In the genomic region with DNA sequence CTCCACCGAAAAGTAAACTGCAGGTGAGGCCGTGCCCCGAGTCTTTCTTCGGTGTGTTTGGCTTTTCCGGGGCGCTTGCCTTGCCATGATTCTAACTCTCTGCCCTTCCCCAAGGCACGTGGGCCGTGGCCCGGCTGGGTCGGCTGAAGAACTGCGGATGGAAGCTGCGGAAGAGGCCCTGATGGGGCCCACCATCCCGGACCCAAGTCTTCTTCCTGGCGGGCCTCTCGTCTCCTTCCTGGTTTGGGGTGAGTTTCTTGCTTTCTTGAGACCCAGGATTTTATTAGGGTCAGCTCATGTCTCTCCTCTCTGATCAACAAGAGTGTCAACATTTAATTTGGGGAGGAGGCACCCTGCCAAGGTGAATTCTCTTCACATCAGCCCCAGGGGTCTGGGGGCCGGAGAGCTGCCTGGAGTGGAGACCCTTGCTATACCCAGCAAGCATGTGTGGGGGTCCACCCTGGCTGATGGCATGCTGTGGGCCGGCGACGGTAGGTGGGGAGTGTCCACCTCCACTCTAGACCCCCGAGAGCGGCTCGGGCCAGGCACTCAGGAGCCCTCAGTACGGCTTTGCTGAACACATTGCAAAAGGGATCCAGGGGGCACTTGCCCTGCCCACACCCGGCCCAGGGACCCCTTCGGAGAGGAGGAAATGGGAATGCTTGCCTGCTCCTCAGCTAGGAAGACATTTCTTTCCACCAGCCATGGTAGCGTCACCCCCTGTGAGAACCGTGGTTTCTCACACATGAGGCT, we compare ENCODE assay signal across 21 cellular contexts. TPM values are rescaled to one million over a fixed set of nuclear protein-coding genes. Genes with fewer than 3 reads are reported as not detected.
DNase-seq lines count a peak whose midpoint lies in the region; ATAC-seq, FAIRE-seq and TF ChIP-seq lines count a peak whose summit lies in the region.
"Had no signal": no experiment of that assay in that cellular context is flagged by ENCODE, and none has a peak within 500 bp of the region (broad histone marks: within the 10 kb centered on the region; RNA-seq: fewer than 3 reads in every experiment).

No MANE protein-coding gene starts in this region.

- H3K23ac ChIP-seq in neuronal stem cell (ENCODE audit: low read depth, low read length, poor library complexity) = no peak overlapping the region

- peak overlapping the region; percentile 49 for H3K14ac ChIP-seq in neuronal stem cell (ENCODE audit: low read length)

- no peak overlapping the region for H3K4me2 ChIP-seq in neuronal stem cell (ENCODE audit: insufficient read depth, low read length, poor library complexity, severe bottlenecking)
- H3K4me2 ChIP-seq: GM23338 had no signal

- intact Hi-C loops in Right ventricle myocardium superior (cut with DNase I) = no loop called here
- intact Hi-C loops in heart right ventricle (cut with DNase I) = no loop called here
- intact Hi-C loops in kidney (cut with DNase I) = no loop called here

- H3K4me3 ChIP-seq in heart right ventricle (no peak overlapping the region), kidney (ENCODE audit: low read length in 2 of 2) (no peak overlapping the region), neuronal stem cell (ENCODE audit: low read length in 2 of 2) (no peak overlapping the region)
- H3K4me3 ChIP-seq: GM23338 had no signal

- peak overlapping the region; percentile 99 for H4K91ac ChIP-seq in neuronal stem cell (ENCODE audit: low read depth, low read length, poor library complexity)

- H3K4me1 ChIP-seq in heart right ventricle (no peaks in the 10 kb centered on the region), kidney (ENCODE audit: control insufficient read depth in 1 of 2, insufficient read depth in 1 of 2, low read depth in 1 of 2, low read length in 2 of 2) (no peaks in the 10 kb centered on the region), neuronal stem cell (ENCODE audit: control insufficient read depth in 2 of 2, insufficient read depth in 1 of 2, low read depth in 1 of 2, low read length in 2 of 2) (peaks cover 52 to 55% of the 10 kb centered on the region in 2 donors)

- H3K4ac ChIP-seq in neuronal stem cell (ENCODE audit: low read length) = peak overlapping the region; percentile 93

- peaks cover 0 to 43% (median 28%) of the 10 kb centered on the region in 7 donors for H3K27me3 ChIP-seq in heart right ventricle
- no peaks in the 10 kb centered on the region for H3K27me3 ChIP-seq in neuronal stem cell (ENCODE audit: control insufficient read depth in 3 of 3, insufficient read depth in 3 of 3, low read depth in 1 of 3, low read length in 3 of 3)

- H3K9ac ChIP-seq in kidney (ENCODE audit: low read length in 2 of 2) = no peak overlapping the region
- H3K9ac ChIP-seq in neuronal stem cell (ENCODE audit: low read depth, low read length, poor library complexity) = no peak overlapping the region

- H2BK15ac ChIP-seq in neuronal stem cell (ENCODE audit: low read length) = peak overlapping the region; percentile 97

- peak overlapping the region; percentile 98 for H3K18ac ChIP-seq in neuronal stem cell (ENCODE audit: low read length)

- H2BK12ac ChIP-seq in neuronal stem cell (ENCODE audit: low read length) = peak overlapping the region; percentile 100

- H3K79me1 ChIP-seq in neuronal stem cell (ENCODE audit: low read depth, low read length) = peaks cover 3% of the 10 kb centered on the region

- no peak for ATAC-seq in Right ventricle myocardium superior (ENCODE audit: poor library complexity)
- no peak for ATAC-seq in heart right ventricle
- no peak for ATAC-seq in HG03342 (IDR thresholded peaks at IDR 0.05; ENCODE audit: unreplicated experiment)
- no peak for ATAC-seq in HG02840 (IDR thresholded peaks at IDR 0.05; ENCODE audit: low FRiP score, unreplicated experiment)
- ATAC-seq: GM23338 had no signal

- H2BK120ac ChIP-seq in neuronal stem cell (ENCODE audit: low read depth, low read length) = peak overlapping the region; percentile 100

- H3K36me3 ChIP-seq in heart right ventricle (no peaks in the 10 kb centered on the region), kidney (ENCODE audit: control insufficient read depth in 1 of 2, insufficient read depth in 2 of 2, low read length in 2 of 2) (no peaks in the 10 kb centered on the region), neuronal stem cell (replicated peaks in 1 of 2; ENCODE audit: control insufficient read depth in 2 of 2, insufficient read depth in 2 of 2, low read length in 2 of 2) (no peaks in the 10 kb centered on the region)

- H3K9me3 ChIP-seq in heart right ventricle (no peaks in the 10 kb centered on the region), kidney (ENCODE audit: control insufficient read depth in 1 of 2, low read length in 2 of 2) (no peaks in the 10 kb centered on the region), neuronal stem cell (replicated peaks in 1 of 2; ENCODE audit: control insufficient read depth in 2 of 2, insufficient read depth in 1 of 2, low read depth in 1 of 2, low read length in 2 of 2) (peaks cover 0 to 4% of the 10 kb centered on the region in 2 donors)

- peak overlapping the region; percentile 98 for H2AK5ac ChIP-seq in neuronal stem cell (ENCODE audit: low read depth, low read length)

- peak overlapping the region; percentile 100 for H2BK5ac ChIP-seq in neuronal stem cell (ENCODE audit: low read length)

- peak; percentile 34 for DNase-seq in Right ventricle myocardium superior
- DNase-seq in heart right ventricle = no peak
- peak; percentile 49 for DNase-seq in kidney
- no peak for DNase-seq in neuronal stem cell (ENCODE audit: low spot score)
- DNase-seq in islet precursor cell = no peak
- DNase-seq in DMS 273 (lab: John Stamatoyannopoulos, UW; ENCODE audit: unreplicated experiment) = no peak
- DNase-seq: 8988T; AML-193; C1 segment of cervical spinal cord; CD4-positive, alpha-beta T cell; DMS153; DMS79 treated with DMSO at 0.1 percent for 48 hours; EL; H7; IMR-90 had no signal

- no peak for FAIRE-seq in kidney (lab: Jason Lieb, UNC)
- FAIRE-seq: G401.6, GM12891 had no signal

- H4K8ac ChIP-seq in neuronal stem cell (ENCODE audit: low read depth, low read length) = no peak overlapping the region

- TF ChIP-seq CTCF in heart right ventricle (IDR thresholded peaks at IDR 0.05) = no peak
- no peak for TF ChIP-seq CTCF in kidney (IDR thresholded peaks at IDR 0.05; ENCODE audit: borderline replicate concordance, extremely low read depth, insufficient read depth)

- no peak overlapping the region for H2AFZ ChIP-seq in neuronal stem cell (ENCODE audit: low read length)
- H2AFZ ChIP-seq: GM23338 had no signal

- 89 to 91% methylated on average over 27 of the region's 27 CpGs for WGBS in heart right ventricle, 2 donors
- no CpG with 5 or more reads among the region's 27 CpGs for WGBS in neuronal stem cell (ENCODE audit: extremely low coverage in 2 of 2, insufficient read length in 2 of 2, insufficient replicate concordance in 1 of 2), 2 donors

- H3K27ac ChIP-seq in heart right ventricle = no peak overlapping the region
- H3K27ac ChIP-seq in kidney (ENCODE audit: low read depth in 2 of 2, low read length in 2 of 2) = no peak overlapping the region
- H3K27ac ChIP-seq in neuronal stem cell (replicated peaks; ENCODE audit: low read length) = no peak overlapping the region

RNA-seq across cellular contexts. Expression of a gene that starts 10.3 kb away (rescaled TPM):
- total RNA-seq in Right ventricle myocardium superior = 24.7 TPM
- 10 to 100 TPM in 7 of 10 donors, 1 to 10 TPM in 3; 8.4 to 27.8 (median 12.4) TPM for total RNA-seq in heart right ventricle
- 100 to 1,000 TPM in 1 of 2 donors, 1 to 10 TPM in 1; 7.7 to 122 TPM for polyA plus RNA-seq in heart right ventricle
- 24.0 TPM for total RNA-seq in kidney
- 29.6 TPM for polyA plus RNA-seq in kidney (ENCODE audit: insufficient read depth, low read depth, low replicate concordance)
- polyA plus RNA-seq in neuronal stem cell (2013, experiment 1 of 2) = 61.0 TPM
- 58.1 TPM for polyA plus RNA-seq in neuronal stem cell (2013, experiment 2 of 2)
- total RNA-seq: CD4-positive, alpha-beta T cell; GM23338; HT-29 had no signal
- polyA plus RNA-seq: GM23338 had no signal

Comparison
In these comparisons a context has a peak if more than half of its experiments do, and no peak if none do; other contexts are left out.
1. DNase-seq: peak in Right ventricle myocardium superior (single experiment) and kidney (single experiment); none in heart right ventricle (0 of 2), neuronal stem cell (single experiment), islet precursor cell (single experiment) and DMS 273 (single experiment).